In genomic region chr20:46872315-46873211, GRCh38 we compare ENCODE assay signal across 9 cellular contexts. TPM values are rescaled to one million over a fixed set of nuclear protein-coding genes. Genes with fewer than 3 reads are reported as not detected.
A peak's percentile ranks its signal among the peaks of the same experiment; 100 is the strongest.
DNase-seq lines count a peak whose midpoint lies in the region; ATAC-seq, FAIRE-seq and TF ChIP-seq lines count a peak whose summit lies in the region.
"Had no signal": no experiment of that assay in that cellular context is flagged by ENCODE, and none has a peak within 500 bp of the region (broad histone marks: within the 10 kb centered on the region; RNA-seq: fewer than 3 reads in every experiment).

No MANE protein-coding gene starts in this region.

- H3K4me2 ChIP-seq in parathyroid adenoma (ENCODE audit: low read length) = no peak overlapping the region

- H3K79me2 ChIP-seq in parathyroid adenoma = no peaks in the 10 kb centered on the region

- H3K9me3 ChIP-seq in MG63 (peaks cover 7% of the 10 kb centered on the region), parathyroid adenoma (ENCODE audit: control insufficient read depth, low read length) (no peaks in the 10 kb centered on the region)

- H3K27me3 ChIP-seq in MG63 = no peaks in the 10 kb centered on the region
- H3K27me3 ChIP-seq in bronchial epithelial cell (ENCODE audit: control insufficient read depth, insufficient read depth, low read length) = no peaks in the 10 kb centered on the region
- no peaks in the 10 kb centered on the region for H3K27me3 ChIP-seq in parathyroid adenoma (ENCODE audit: control insufficient read depth, insufficient read depth, low read length)

- H3K4me3 ChIP-seq in MG63 (no peak overlapping the region), bronchial epithelial cell (ENCODE audit: low read depth, low read length) (no peak overlapping the region), parathyroid adenoma (ENCODE audit: low read depth, low read length) (no peak overlapping the region)

- no peak for FAIRE-seq in bronchial epithelial cell (lab: Jason Lieb, UNC)

- no peaks in the 10 kb centered on the region for H3K4me1 ChIP-seq in parathyroid adenoma

- DNase-seq in SHP77 (lab: John Stamatoyannopoulos, UW) = peak; percentile 19 to 25
- DNase-seq in SHP77 treated with DMSO at 0.1 percent for 48 hours (lab: John Stamatoyannopoulos, UW) = no peak
- peak; percentile 59 for DNase-seq in MG63
- peak; percentile 18 for DNase-seq in bronchial epithelial cell (ENCODE audit: low read depth)
- no peak for DNase-seq in superior temporal gyrus (ENCODE audit: extremely low spot score)
- DNase-seq in NCI-H2196 (lab: John Stamatoyannopoulos, UW; ENCODE audit: unreplicated experiment) = no peak
- DNase-seq: activated T-cell treated with anti-CD3 and anti-CD28 coated beads, Interleukin-2, amount 50 U/mL, for 48 hours had no signal

- ATAC-seq in HG02642 (IDR thresholded peaks at IDR 0.05; ENCODE audit: poor library complexity, unreplicated experiment) = no peak

- peak overlapping the region; percentile 44 for H2AFZ ChIP-seq in parathyroid adenoma

- no peak for TF ChIP-seq CTCF in bronchial epithelial cell (IDR thresholded peaks at IDR 0.05; ENCODE audit: insufficient read depth, low read length, severe bottlenecking)
- TF ChIP-seq CTCF in parathyroid adenoma (IDR thresholded peaks at IDR 0.05) = no peak

- H3K9ac ChIP-seq in parathyroid adenoma = no peak overlapping the region

- H3K36me3 ChIP-seq in MG63 (no peaks in the 10 kb centered on the region), bronchial epithelial cell (ENCODE audit: control insufficient read depth, insufficient read depth, low read length) (no peaks in the 10 kb centered on the region), parathyroid adenoma (ENCODE audit: control insufficient read depth, insufficient read depth, low read length) (no peaks in the 10 kb centered on the region)

- no peak overlapping the region for H3K27ac ChIP-seq in parathyroid adenoma

RNA-seq across cellular contexts. Expression of gene EYA2, which starts 22.1 kb away (rescaled TPM):
- total RNA-seq in MG63 (2014; rRNA removed; shearing (Covaris generic); ENCODE audit: low replicate concordance) = 27.0 and 37.0 TPM in 2 replicates
- total RNA-seq in bronchial epithelial cell = 8.4 and 10.6 TPM in 2 replicates

Comparison
In these comparisons a context has a peak if more than half of its experiments do, and no peak if none do; other contexts are left out.
1. DNase-seq: peak in SHP77 (2 of 2), MG63 (single experiment) and bronchial epithelial cell (single experiment); none in SHP77 treated with DMSO at 0.1 percent for 48 hours (single experiment), superior temporal gyrus (single experiment) and NCI-H2196 (single experiment).